In the genomic region with DNA sequence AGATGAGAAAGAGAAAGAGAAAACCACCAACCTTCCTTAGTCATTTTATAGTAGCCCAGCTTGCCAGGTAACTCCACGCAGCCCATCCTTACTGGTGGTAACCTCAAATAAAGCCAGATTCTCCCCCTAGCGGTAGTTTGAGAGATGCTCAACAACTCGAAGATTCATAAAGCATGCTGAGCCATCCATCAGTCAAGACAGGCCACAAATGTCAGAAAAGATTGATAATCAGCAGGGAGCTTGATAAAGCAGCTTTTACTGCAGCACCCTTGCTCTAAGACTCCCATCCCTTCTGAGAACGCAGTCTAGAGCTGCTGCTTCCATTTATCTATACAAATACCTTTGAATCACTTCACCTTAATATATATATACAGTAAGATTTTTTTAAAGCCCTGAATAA, we compare ENCODE assay signal across 1 cellular context.
TF ChIP-seq lines count a peak whose summit lies in the region.

No MANE protein-coding gene starts in this region.

TF ChIP-seq in GM23338, 12 proteins besides CTCF, POLR2A, EP300 and RAD21 (continued from another document):
- TF ChIP-seq ZNF331 (CRISPR knock-in tag; IDR thresholded peaks at IDR 0.05; ENCODE audit: low read depth) (no peak), ZNF114 (CRISPR knock-in tag; IDR thresholded peaks at IDR 0.05) (no peak)
- TF ChIP-seq, protein P1, sequence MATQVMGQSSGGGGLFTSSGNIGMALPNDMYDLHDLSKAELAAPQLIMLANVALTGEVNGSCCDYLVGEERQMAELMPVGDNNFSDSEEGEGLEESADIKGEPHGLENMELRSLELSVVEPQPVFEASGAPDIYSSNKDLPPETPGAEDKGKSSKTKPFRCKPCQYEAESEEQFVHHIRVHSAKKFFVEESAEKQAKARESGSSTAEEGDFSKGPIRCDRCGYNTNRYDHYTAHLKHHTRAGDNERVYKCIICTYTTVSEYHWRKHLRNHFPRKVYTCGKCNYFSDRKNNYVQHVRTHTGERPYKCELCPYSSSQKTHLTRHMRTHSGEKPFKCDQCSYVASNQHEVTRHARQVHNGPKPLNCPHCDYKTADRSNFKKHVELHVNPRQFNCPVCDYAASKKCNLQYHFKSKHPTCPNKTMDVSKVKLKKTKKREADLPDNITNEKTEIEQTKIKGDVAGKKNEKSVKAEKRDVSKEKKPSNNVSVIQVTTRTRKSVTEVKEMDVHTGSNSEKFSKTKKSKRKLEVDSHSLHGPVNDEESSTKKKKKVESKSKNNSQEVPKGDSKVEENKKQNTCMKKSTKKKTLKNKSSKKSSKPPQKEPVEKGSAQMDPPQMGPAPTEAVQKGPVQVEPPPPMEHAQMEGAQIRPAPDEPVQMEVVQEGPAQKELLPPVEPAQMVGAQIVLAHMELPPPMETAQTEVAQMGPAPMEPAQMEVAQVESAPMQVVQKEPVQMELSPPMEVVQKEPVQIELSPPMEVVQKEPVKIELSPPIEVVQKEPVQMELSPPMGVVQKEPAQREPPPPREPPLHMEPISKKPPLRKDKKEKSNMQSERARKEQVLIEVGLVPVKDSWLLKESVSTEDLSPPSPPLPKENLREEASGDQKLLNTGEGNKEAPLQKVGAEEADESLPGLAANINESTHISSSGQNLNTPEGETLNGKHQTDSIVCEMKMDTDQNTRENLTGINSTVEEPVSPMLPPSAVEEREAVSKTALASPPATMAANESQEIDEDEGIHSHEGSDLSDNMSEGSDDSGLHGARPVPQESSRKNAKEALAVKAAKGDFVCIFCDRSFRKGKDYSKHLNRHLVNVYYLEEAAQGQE (IDR thresholded peaks at IDR 0.05; ENCODE audit: unreplicated experiment), result no peak
TF ChIP-seq in GM23338: peak in this region for 0.
